Comparison of ENCODE assay signal across 8 cellular contexts in the genomic region with DNA sequence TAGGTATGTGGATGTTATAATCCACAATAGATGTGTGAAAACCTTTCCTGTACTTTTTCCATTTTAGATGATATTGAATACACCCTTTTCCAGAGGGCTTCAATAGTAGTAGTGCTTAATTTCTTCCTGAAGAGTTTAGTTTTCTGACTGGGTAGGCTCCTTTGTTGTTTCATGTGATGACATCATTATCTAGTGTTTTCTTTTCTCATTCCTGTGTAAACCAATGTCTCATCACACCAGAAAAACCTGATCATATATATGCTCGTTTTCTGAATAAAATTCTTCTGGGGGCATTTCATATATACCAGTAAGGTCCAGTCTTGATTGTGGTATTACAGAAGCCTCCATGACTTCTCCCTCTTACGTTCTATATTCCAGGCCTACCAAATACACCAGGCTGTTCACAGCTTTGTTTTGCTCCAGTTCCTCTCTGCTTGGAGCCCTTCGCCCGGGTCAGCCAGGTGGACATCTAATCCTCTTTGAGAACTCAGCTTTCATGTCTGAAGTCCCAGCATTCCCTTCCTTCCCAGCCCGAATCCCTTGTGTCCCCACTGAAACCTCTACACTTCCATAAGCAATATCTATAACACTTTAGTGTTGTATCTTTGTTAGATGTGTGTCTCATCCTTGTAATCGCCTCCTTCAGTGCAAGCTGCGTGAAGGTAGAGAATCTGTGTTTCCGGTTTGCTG. TPM values are rescaled to one million over a fixed set of nuclear protein-coding genes. Genes with fewer than 3 reads are reported as not detected.
A peak's percentile ranks its signal among the peaks of the same experiment; 100 is the strongest.
DNase-seq lines count a peak whose midpoint lies in the region; ATAC-seq and TF ChIP-seq lines count a peak whose summit lies in the region.

No MANE protein-coding gene starts in this region.

- H3K36me3 ChIP-seq in WERI-Rb-1 (peaks cover 21% of the 10 kb centered on the region), tibial artery (no peaks in the 10 kb centered on the region)

- H3K27ac ChIP-seq in WERI-Rb-1 (peak overlapping the region; percentile 93), tibial artery (peak overlapping the region; percentile 99)

- H3K4me3 ChIP-seq in WERI-Rb-1 (ENCODE audit: low read depth, low read length) (peak overlapping the region; percentile 98), tibial artery (peak overlapping the region; percentile 87 to 100)

- no peaks in the 10 kb centered on the region for H3K27me3 ChIP-seq in WERI-Rb-1 (ENCODE audit: insufficient read depth, low read depth, severe bottlenecking)
- H3K27me3 ChIP-seq in tibial artery: no peaks in the 10 kb centered on the region

- H3K9me3 ChIP-seq in WERI-Rb-1 (ENCODE audit: severe bottlenecking) (no peaks in the 10 kb centered on the region), tibial artery (no peaks in the 10 kb centered on the region)

- peaks cover 0 to 65% (median 27%) of the 10 kb centered on the region in 4 donors for H3K4me1 ChIP-seq in tibial artery

- no peak for ATAC-seq in HG03139 (IDR thresholded peaks at IDR 0.05; ENCODE audit: unreplicated experiment)

- intact Hi-C loops in tibial artery (cut with DNase I; ENCODE audit: low total_unique reads): no loop called here

- DNase-seq in SIG-M5 treated with dmso at 0.1 percent for 504 hours (lab: John Stamatoyannopoulos, UW; ENCODE audit: unreplicated experiment) (peak; percentile 16), SIG-M5 (lab: John Stamatoyannopoulos, UW) (no peak), WERI-Rb-1 (peak; percentile 88), iris pigment epithelial cell (ENCODE audit: low read depth) (peak; percentile 67), tibial artery (no peak), A172 (ENCODE audit: low spot score) (no peak)
- no peak for DNase-seq in activated CD4-positive, alpha-beta T cell treated with anti-CD3 and anti-CD28 coated beads for 4 hours

- no peak for TF ChIP-seq CTCF in WERI-Rb-1 (IDR thresholded peaks at IDR 0.05; ENCODE audit: low read depth, low read length)
- no peak for TF ChIP-seq CTCF in tibial artery (IDR thresholded peaks at IDR 0.05)

RNA-seq across cellular contexts. Expression of a gene that starts 1.8 kb away (rescaled TPM):
- 104 and 110 TPM in 2 replicates for total RNA-seq in A172 (2014; rRNA removed; shearing (Covaris generic))

Comparison
In these comparisons a context has a peak if more than half of its experiments do, and no peak if none do; other contexts are left out.
1. DNase-seq: peak in SIG-M5 treated with dmso at 0.1 percent for 504 hours (single experiment), WERI-Rb-1 (single experiment) and iris pigment epithelial cell (single experiment); none in SIG-M5 (single experiment), tibial artery (0 of 2), A172 (single experiment) and activated CD4-positive, alpha-beta T cell treated with anti-CD3 and anti-CD28 coated beads for 4 hours (0 of 2).